Comparison of ENCODE assay signal across 1 cellular context in the genomic region with DNA sequence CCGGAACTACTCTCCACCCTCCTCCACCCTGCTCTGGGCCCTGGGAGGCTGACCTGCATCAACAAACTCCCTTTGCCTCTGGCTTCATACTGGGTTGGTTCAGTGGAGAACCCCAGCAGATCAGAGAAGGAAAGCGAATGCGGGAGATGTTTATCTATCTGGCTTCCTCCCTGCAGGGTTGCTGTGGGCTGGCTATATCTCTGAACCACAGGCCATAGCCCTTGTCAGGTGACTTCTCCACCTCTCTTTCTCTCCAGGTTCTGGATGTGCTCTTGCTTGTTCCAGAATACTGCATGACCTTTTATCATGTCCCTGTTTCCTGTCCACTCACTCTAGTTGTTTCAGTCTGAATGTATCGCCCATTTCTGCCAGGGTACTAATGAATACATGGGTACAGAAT.
TF ChIP-seq lines count a peak whose summit lies in the region.

No MANE protein-coding gene starts in this region.

TF ChIP-seq in WTC11, 78 proteins besides CTCF, POLR2A, EP300 and RAD21 (continued from another document):
- TF ChIP-seq, protein P1, sequence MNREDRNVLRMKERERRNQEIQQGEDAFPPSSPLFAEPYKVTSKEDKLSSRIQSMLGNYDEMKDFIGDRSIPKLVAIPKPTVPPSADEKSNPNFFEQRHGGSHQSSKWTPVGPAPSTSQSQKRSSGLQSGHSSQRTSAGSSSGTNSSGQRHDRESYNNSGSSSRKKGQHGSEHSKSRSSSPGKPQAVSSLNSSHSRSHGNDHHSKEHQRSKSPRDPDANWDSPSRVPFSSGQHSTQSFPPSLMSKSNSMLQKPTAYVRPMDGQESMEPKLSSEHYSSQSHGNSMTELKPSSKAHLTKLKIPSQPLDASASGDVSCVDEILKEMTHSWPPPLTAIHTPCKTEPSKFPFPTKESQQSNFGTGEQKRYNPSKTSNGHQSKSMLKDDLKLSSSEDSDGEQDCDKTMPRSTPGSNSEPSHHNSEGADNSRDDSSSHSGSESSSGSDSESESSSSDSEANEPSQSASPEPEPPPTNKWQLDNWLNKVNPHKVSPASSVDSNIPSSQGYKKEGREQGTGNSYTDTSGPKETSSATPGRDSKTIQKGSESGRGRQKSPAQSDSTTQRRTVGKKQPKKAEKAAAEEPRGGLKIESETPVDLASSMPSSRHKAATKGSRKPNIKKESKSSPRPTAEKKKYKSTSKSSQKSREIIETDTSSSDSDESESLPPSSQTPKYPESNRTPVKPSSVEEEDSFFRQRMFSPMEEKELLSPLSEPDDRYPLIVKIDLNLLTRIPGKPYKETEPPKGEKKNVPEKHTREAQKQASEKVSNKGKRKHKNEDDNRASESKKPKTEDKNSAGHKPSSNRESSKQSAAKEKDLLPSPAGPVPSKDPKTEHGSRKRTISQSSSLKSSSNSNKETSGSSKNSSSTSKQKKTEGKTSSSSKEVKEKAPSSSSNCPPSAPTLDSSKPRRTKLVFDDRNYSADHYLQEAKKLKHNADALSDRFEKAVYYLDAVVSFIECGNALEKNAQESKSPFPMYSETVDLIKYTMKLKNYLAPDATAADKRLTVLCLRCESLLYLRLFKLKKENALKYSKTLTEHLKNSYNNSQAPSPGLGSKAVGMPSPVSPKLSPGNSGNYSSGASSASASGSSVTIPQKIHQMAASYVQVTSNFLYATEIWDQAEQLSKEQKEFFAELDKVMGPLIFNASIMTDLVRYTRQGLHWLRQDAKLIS (CRISPR knock-in tag; IDR thresholded peaks at IDR 0.05; ENCODE audit: borderline replicate concordance), result no peak
- TF ChIP-seq, protein P2, sequence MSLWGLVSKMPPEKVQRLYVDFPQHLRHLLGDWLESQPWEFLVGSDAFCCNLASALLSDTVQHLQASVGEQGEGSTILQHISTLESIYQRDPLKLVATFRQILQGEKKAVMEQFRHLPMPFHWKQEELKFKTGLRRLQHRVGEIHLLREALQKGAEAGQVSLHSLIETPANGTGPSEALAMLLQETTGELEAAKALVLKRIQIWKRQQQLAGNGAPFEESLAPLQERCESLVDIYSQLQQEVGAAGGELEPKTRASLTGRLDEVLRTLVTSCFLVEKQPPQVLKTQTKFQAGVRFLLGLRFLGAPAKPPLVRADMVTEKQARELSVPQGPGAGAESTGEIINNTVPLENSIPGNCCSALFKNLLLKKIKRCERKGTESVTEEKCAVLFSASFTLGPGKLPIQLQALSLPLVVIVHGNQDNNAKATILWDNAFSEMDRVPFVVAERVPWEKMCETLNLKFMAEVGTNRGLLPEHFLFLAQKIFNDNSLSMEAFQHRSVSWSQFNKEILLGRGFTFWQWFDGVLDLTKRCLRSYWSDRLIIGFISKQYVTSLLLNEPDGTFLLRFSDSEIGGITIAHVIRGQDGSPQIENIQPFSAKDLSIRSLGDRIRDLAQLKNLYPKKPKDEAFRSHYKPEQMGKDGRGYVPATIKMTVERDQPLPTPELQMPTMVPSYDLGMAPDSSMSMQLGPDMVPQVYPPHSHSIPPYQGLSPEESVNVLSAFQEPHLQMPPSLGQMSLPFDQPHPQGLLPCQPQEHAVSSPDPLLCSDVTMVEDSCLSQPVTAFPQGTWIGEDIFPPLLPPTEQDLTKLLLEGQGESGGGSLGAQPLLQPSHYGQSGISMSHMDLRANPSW (CRISPR knock-in tag; conservative IDR thresholded peaks at IDR 0.05; ENCODE audit: low read depth), result no peak
- TF ChIP-seq ZNF121 (CRISPR knock-in tag; IDR thresholded peaks at IDR 0.05) (no peak), ETV6 (CRISPR knock-in tag; IDR thresholded peaks at IDR 0.05) (no peak)
